ENCODE assay signal across 8 cellular contexts in the genomic region with DNA sequence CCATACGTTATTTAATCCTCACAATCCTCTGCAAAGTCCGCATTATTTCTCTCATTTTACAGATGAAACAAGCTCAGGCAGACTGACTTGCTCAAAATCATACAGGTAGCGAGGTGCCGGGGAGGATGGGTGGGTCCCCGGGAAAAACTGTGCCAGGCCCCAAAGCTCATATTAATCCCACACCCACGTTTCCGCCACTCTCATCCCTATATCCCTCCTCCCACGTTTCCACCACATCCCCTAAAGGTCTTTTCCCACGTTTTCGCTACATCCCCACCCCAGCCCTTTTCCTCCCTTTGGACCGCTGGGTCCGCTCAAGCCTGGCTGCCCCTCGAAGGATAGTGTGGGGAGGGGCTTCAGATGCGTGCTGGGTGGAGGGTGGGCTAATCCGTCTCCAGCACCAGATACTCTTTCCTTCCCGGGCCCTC. TPM values are rescaled to one million over a fixed set of nuclear protein-coding genes. Genes with fewer than 3 reads are reported as not detected.
DNase-seq lines count a peak whose midpoint lies in the region; ATAC-seq and TF ChIP-seq lines count a peak whose summit lies in the region.

No MANE protein-coding gene starts in this region.

- no peak for DNase-seq in stimulated activated naive CD8-positive, alpha-beta T cell treated with anti-CD3 and anti-CD28 coated beads, Interleukin-15, Interleukin-2, amounts not matched to agents 100 U/mL and 50 U/mL, for 24 hours
- DNase-seq in body of pancreas (peak in 1 of 4 donors; percentile 12), aorta (no peak), H4 (ENCODE audit: low spot score) (no peak), SIG-M5 (lab: John Stamatoyannopoulos, UW) (no peak)

- intact Hi-C loops in body of pancreas (cut with DNase I) (no loop called here), aorta (cut with DNase I) (loop anchor here in 1 of 2 donors (5.0 to 10.0 kb wide), 2 partner anchors 110 to 247 kb away; partner anchors contain the start of genes FKTN and TMEM38B)

- peaks cover 8% of the 10 kb centered on the region for H3K27me3 Mint-ChIP-seq in stimulated activated naive CD8-positive, alpha-beta T cell treated with anti-CD3 and anti-CD28 coated beads, Interleukin-15, Interleukin-2, amounts not matched to agents 100 ng/mL and 50 ng/mL, for 24 hours

- H3K4me1 ChIP-seq in body of pancreas (peaks cover 14% of the 10 kb centered on the region), mesodermal cell (ENCODE audit: control insufficient read depth, insufficient read depth, low read length, poor library complexity, severe bottlenecking) (peaks cover 9% of the 10 kb centered on the region), aorta (ENCODE audit: control insufficient read depth in 1 of 2, insufficient read depth in 2 of 2, low read length in 2 of 2) (no peaks in the 10 kb centered on the region)

- TF ChIP-seq CTCF in body of pancreas (IDR thresholded peaks at IDR 0.05) = no peak

- H3K9me3 ChIP-seq in body of pancreas (no peaks in the 10 kb centered on the region), mesodermal cell (ENCODE audit: control insufficient read depth, low read length) (no peaks in the 10 kb centered on the region), aorta (ENCODE audit: control insufficient read depth, low read length) (no peaks in the 10 kb centered on the region)

- H3K27ac Mint-ChIP-seq in stimulated activated naive CD8-positive, alpha-beta T cell treated with anti-CD3 and anti-CD28 coated beads, Interleukin-15, Interleukin-2, amounts not matched to agents 100 ng/mL and 50 ng/mL, for 24 hours = peak overlapping the region; percentile 34

- H3K36me3 ChIP-seq in body of pancreas (replicated peaks in 1 of 2; ENCODE audit: insufficient read depth in 1 of 2, low read depth in 2 of 2) = no peaks in the 10 kb centered on the region
- no peaks in the 10 kb centered on the region for H3K36me3 ChIP-seq in mesodermal cell (ENCODE audit: control insufficient read depth, insufficient read depth, low read length)
- no peaks in the 10 kb centered on the region for H3K36me3 ChIP-seq in aorta (ENCODE audit: control insufficient read depth in 1 of 2, insufficient read depth in 2 of 2, low read length in 1 of 2)

- no peak for TF ChIP-seq POLR2A in body of pancreas (IDR thresholded peaks at IDR 0.05)

- 28 to 30% methylated on average over 16 of the region's 16 CpGs for WGBS in body of pancreas, 2 donors
- 80 to 91% methylated on average over 4 to 7 of the region's 16 CpGs for WGBS in mesodermal cell (ENCODE audit: insufficient coverage in 2 of 2), 2 experiments
- WGBS in aorta, 2 donors = 22 to 23% methylated on average over 16 of the region's 16 CpGs

- ATAC-seq in stimulated activated naive CD8-positive, alpha-beta T cell treated with anti-CD3 and anti-CD28 coated beads, Interleukin-15, Interleukin-2, amounts not matched to agents 100 U/mL and 50 U/mL, for 24 hours = no peak
- ATAC-seq in body of pancreas = no peak
- ATAC-seq in aorta (ENCODE audit: low FRiP score) = peak; percentile 45
- no peak for ATAC-seq in HG02938 (IDR thresholded peaks at IDR 0.05; ENCODE audit: unreplicated experiment)

- no peaks in the 10 kb centered on the region for H3K36me3 Mint-ChIP-seq in stimulated activated naive CD8-positive, alpha-beta T cell treated with anti-CD3 and anti-CD28 coated beads, Interleukin-15, Interleukin-2, amounts not matched to agents 100 ng/mL and 50 ng/mL, for 24 hours (ENCODE audit: low read depth)

- H3K27ac ChIP-seq in body of pancreas (peak overlapping the region; percentile 1 to 67 (median 46)), mesodermal cell (ENCODE audit: low read depth, low read length, severe bottlenecking) (peak overlapping the region; percentile 82), aorta (ENCODE audit: low read depth in 1 of 2, low read length in 2 of 2) (no peak overlapping the region)

- peaks cover 10% of the 10 kb centered on the region for H3K4me1 Mint-ChIP-seq in stimulated activated naive CD8-positive, alpha-beta T cell treated with anti-CD3 and anti-CD28 coated beads, Interleukin-15, Interleukin-2, amounts not matched to agents 100 ng/mL and 50 ng/mL, for 24 hours (ENCODE audit: low read depth)

- H3K4me3 Mint-ChIP-seq in stimulated activated naive CD8-positive, alpha-beta T cell treated with anti-CD3 and anti-CD28 coated beads, Interleukin-15, Interleukin-2, amounts not matched to agents 100 ng/mL and 50 ng/mL, for 24 hours = peak overlapping the region; percentile 86

- H3K9me3 Mint-ChIP-seq in stimulated activated naive CD8-positive, alpha-beta T cell treated with anti-CD3 and anti-CD28 coated beads, Interleukin-15, Interleukin-2, amounts not matched to agents 100 ng/mL and 50 ng/mL, for 24 hours = no peaks in the 10 kb centered on the region

- H3K27me3 ChIP-seq in body of pancreas (no peaks in the 10 kb centered on the region), aorta (ENCODE audit: control insufficient read depth in 1 of 2, insufficient read depth in 2 of 2, low read length in 1 of 2) (no peaks in the 10 kb centered on the region)

- H3K4me3 ChIP-seq in body of pancreas = peak overlapping the region; percentile 96
- H3K4me3 ChIP-seq in mesodermal cell (ENCODE audit: extremely low read depth, insufficient read depth, low read length, poor library complexity, severe bottlenecking) = peak overlapping the region; percentile 78
- H3K4me3 ChIP-seq in aorta (ENCODE audit: low read length in 2 of 2) = peak overlapping the region; percentile 8 to 81

RNA-seq across cellular contexts. Expression of gene FSD1L, which starts 0.4 kb away (rescaled TPM):
- 1 to 10 TPM in 1 of 2 donors, under 1 TPM in 1; 0.66 to 6.0 TPM for total RNA-seq in body of pancreas
- polyA plus RNA-seq in mesodermal cell (2013, experiment 1 of 2) = 4.1 TPM
- polyA plus RNA-seq in mesodermal cell (2013, experiment 2 of 2) = 6.1 TPM
- total RNA-seq in aorta = 1 to 10 TPM; 4.6 to 6.9 TPM
- polyA plus RNA-seq in aorta = 1 to 10 TPM; 1.3 to 1.8 TPM
- total RNA-seq in H4 (2014; rRNA removed; shearing (Covaris generic)) = 0.49 and 1.0 TPM in 2 replicates

Comparison
In these comparisons a context has a peak if more than half of its experiments do, and no peak if none do; other contexts are left out.
1. H3K27ac ChIP-seq: peak in body of pancreas (4 of 4) and mesodermal cell (single experiment); none in aorta (0 of 2).
2. H3K4me3 ChIP-seq: peak in every context shown above with its lines; median percentile 96 in body of pancreas; 78 in mesodermal cell; 44 in aorta.